Comparison of ENCODE assay signal across 31 cellular contexts in the genomic region with DNA sequence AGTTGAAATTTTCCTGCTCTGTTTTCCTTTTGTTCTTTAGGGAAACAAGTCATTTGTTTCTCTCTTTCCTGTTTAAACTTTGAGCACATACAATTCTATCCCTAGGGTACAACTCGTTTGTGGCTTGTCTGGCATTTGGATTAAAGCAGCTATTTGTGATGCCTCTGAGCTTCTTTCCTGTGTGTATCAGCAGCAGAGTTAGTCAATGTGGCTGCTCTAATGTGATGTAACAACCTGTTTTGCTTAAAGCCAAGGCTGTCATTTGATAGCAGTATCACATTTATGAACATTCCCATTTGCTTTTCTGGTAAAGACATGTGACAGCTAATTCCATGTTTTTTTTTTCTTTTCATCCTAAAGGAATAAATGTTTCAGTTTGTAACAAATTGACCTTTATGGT.
"Had no signal": no experiment of that assay in that cellular context is flagged by ENCODE, and none has a peak within 500 bp of the region (broad histone marks: within the 10 kb centered on the region; RNA-seq: fewer than 3 reads in every experiment).

No MANE protein-coding gene starts in this region.

- H3K27me3 Mint-ChIP-seq: activated CD8-positive, alpha-beta T cell treated with anti-CD3 and anti-CD28 coated beads for 36 hours; central memory CD8-positive, alpha-beta T cell; naive B cell; stimulated activated naive CD8-positive, alpha-beta T cell treated with anti-CD3 and anti-CD28 coated beads, Interleukin-15, Interleukin-2, amounts not matched to agents 100 ng/mL and 50 ng/mL, for 24 hours; type B pancreatic cell had no signal

- H3K27ac Mint-ChIP-seq: activated CD8-positive, alpha-beta T cell treated with anti-CD3 and anti-CD28 coated beads for 36 hours; activated naive CD4-positive, alpha-beta T cell treated with anti-CD3 and anti-CD28 coated beads, Interleukin-2, amount 50 U/mL, for 24 hours; activated naive CD8-positive, alpha-beta T cell treated with anti-CD3 and anti-CD28 coated beads, Interleukin-2, amount 50 U/mL, for 24 hours; activated T-helper 2 cell treated with anti-CD3 and anti-CD28 coated beads, Interferon-gamma antibody, Interleukin-2, Interleukin-4, amounts not matched to agents 10 μg/mL and 5 μg/mL and 100 μg/mL, durations not matched to agents 14 hours and 24 hours and 36 hours; mesothelial cell of epicardium; naive B cell; stimulated activated effector memory CD8-positive, alpha-beta T cell treated with anti-CD3 and anti-CD28 coated beads, Interleukin-12 subunit alpha, Interleukin-12 subunit beta, amount 100 ng/mL, for 72 hours; stimulated activated naive CD8-positive, alpha-beta T cell treated with anti-CD3 and anti-CD28 coated beads, Interleukin-15, Interleukin-2, amounts not matched to agents 100 ng/mL and 50 ng/mL, for 24 hours; T-helper 1 cell treated with Interleukin-12 subunit alpha and Interleukin-12 subunit beta and Interleukin-4 antibody, amounts not matched to agents 30 μg/mL and 1 μg/mL, for 36 hours; type B pancreatic cell; WTC11 had no signal

- H3K4me3 Mint-ChIP-seq: activated CD8-positive, alpha-beta T cell treated with anti-CD3 and anti-CD28 coated beads for 36 hours; activated naive CD4-positive, alpha-beta T cell treated with anti-CD3 and anti-CD28 coated beads, Interleukin-2, amount 50 U/mL, for 24 hours; activated naive CD8-positive, alpha-beta T cell treated with anti-CD3 and anti-CD28 coated beads, Interleukin-2, amount 50 U/mL, for 24 hours; central memory CD8-positive, alpha-beta T cell; mesothelial cell of epicardium; naive B cell; neural crest cell; stimulated activated effector memory CD8-positive, alpha-beta T cell treated with anti-CD3 and anti-CD28 coated beads, Interleukin-12 subunit alpha, Interleukin-12 subunit beta, amount 100 ng/mL, for 72 hours; stimulated activated naive CD8-positive, alpha-beta T cell treated with anti-CD3 and anti-CD28 coated beads, Interleukin-15, Interleukin-2, amounts not matched to agents 100 ng/mL and 50 ng/mL, for 24 hours; T-helper 1 cell treated with Interleukin-12 subunit alpha and Interleukin-12 subunit beta and Interleukin-4 antibody, amounts not matched to agents 30 μg/mL and 1 μg/mL, for 36 hours; type B pancreatic cell; WTC11 had no signal

- H3K4me1 Mint-ChIP-seq: activated naive CD4-positive, alpha-beta T cell treated with anti-CD3 and anti-CD28 coated beads, Interleukin-2, amount 50 U/mL, for 24 hours; activated naive CD8-positive, alpha-beta T cell treated with anti-CD3 and anti-CD28 coated beads, Interleukin-2, amount 50 U/mL, for 24 hours; naive B cell; neural crest cell; stimulated activated effector memory CD8-positive, alpha-beta T cell treated with anti-CD3 and anti-CD28 coated beads, Interleukin-12 subunit alpha, Interleukin-12 subunit beta, amount 100 ng/mL, for 72 hours had no signal

- H3K36me3 ChIP-seq: right lobe of liver, uterus had no signal

- ATAC-seq: activated CD8-positive, alpha-beta T cell treated with anti-CD3 and anti-CD28 coated beads for 36 hours; activated naive CD8-positive, alpha-beta T cell treated with anti-CD3 and anti-CD28 coated beads, Interleukin-2, amount 50 U/mL, for 24 hours; left colon; right lobe of liver; stimulated activated effector memory CD8-positive, alpha-beta T cell treated with anti-CD3 and anti-CD28 coated beads, Interleukin-12 subunit alpha, Interleukin-12 subunit beta, amount 100 ng/mL, for 72 hours; WTC11 had no signal

- H3K36me3 Mint-ChIP-seq: activated naive CD4-positive, alpha-beta T cell treated with anti-CD3 and anti-CD28 coated beads, Interleukin-2, amount 50 U/mL, for 24 hours; mesothelial cell of epicardium; naive B cell; stimulated activated effector memory CD8-positive, alpha-beta T cell treated with anti-CD3 and anti-CD28 coated beads, Interleukin-12 subunit alpha, Interleukin-12 subunit beta, amount 100 ng/mL, for 72 hours; type B pancreatic cell; WTC11 had no signal

- H3K27ac ChIP-seq: right lobe of liver, skin epidermis, uterus had no signal

- H3K9me3 ChIP-seq: right lobe of liver, uterus had no signal

- H3K4me3 ChIP-seq: right lobe of liver, skin epidermis, uterus had no signal

- H3K4me1 ChIP-seq: right lobe of liver, uterus had no signal

- DNase-seq: activated CD4-positive, alpha-beta T cell treated with anti-CD3 and anti-CD28 coated beads for 1 hour; activated CD4-positive, alpha-beta T cell treated with anti-CD3 and anti-CD28 coated beads, Interleukin-2, amount 50 U/mL, for 1 hour; activated CD8-positive, alpha-beta T cell treated with anti-CD3 and anti-CD28 coated beads for 36 hours; activated naive CD8-positive, alpha-beta T cell treated with anti-CD3 and anti-CD28 coated beads, Interleukin-2, amount 50 U/mL, for 24 hours; activated T-cell treated with anti-CD3 and anti-CD28 coated beads, Interleukin-2, amount 50 U/mL, for 48 hours; anterior cingulate cortex; effector CD8-positive, alpha-beta T cell; erythroblast; head of caudate nucleus; hippocampal formation; kidney; left colon; naive B cell; right lobe of liver; stimulated activated CD4-positive, alpha-beta T cell treated with anti-CD3 and anti-CD28 coated beads, Interleukin-12 subunit alpha, Interleukin-12 subunit beta, amount 100 ng/mL, for 4 hours; stimulated activated CD4-positive, alpha-beta T cell treated with anti-CD3 and anti-CD28 coated beads, Interleukin-4, amount 100 ng/mL, for 24 hours; substantia nigra; SW 1271; T1000; uterus had no signal

- H3K27me3 ChIP-seq: right lobe of liver, uterus had no signal
